In genomic region chr10:14839305-14839695, GRCh38 we compare ENCODE assay signal across 8 cellular contexts. TPM values are rescaled to one million over a fixed set of nuclear protein-coding genes. Genes with fewer than 3 reads are reported as not detected.
DNase-seq lines count a peak whose midpoint lies in the region; ATAC-seq, FAIRE-seq and TF ChIP-seq lines count a peak whose summit lies in the region.

No MANE protein-coding gene starts in this region.

- peaks cover 2% of the 10 kb centered on the region for H3K36me3 Mint-ChIP-seq in astrocyte (ENCODE audit: low read depth, unreplicated experiment)

- WGBS in right lobe of liver (ENCODE audit: insufficient coverage, low coverage, low lambda C conversion rate, missing lambda C conversion rate) = 10% methylated on average over 14 of the region's 14 CpGs
- 14 to 18% methylated on average over 14 of the region's 14 CpGs for WGBS in upper lobe of left lung, 2 donors

- no peak for FAIRE-seq in astrocyte (lab: Jason Lieb, UNC)

- DNase-seq in HK-2 (ENCODE audit: unreplicated experiment) = peak; percentile 7
- no peak for DNase-seq in astrocyte (ENCODE audit: low read depth)
- no peak for DNase-seq in right lobe of liver
- DNase-seq in upper lobe of left lung = peak in 1 of 2 donors; percentile 22
- no peak for DNase-seq in globus pallidus (ENCODE audit: low spot score)
- DNase-seq in stimulated activated CD4-positive, alpha-beta T cell treated with anti-CD3 and anti-CD28 coated beads, Interleukin-4, amount 100 ng/mL, for 1 hour = no peak
- no peak for DNase-seq in G401 (ENCODE audit: low spot score)

- peaks cover 7% of the 10 kb centered on the region for H4K20me1 ChIP-seq in astrocyte (ENCODE audit: insufficient read depth, low read length)

- H3K27me3 Mint-ChIP-seq in astrocyte (ENCODE audit: low read depth, unreplicated experiment) = no peaks in the 10 kb centered on the region

- H3K4me2 ChIP-seq in astrocyte (ENCODE audit: low read length) = peak overlapping the region; percentile 92

- in situ Hi-C loops in G401 (cut with HindIII; ENCODE audit: low sequenced_read_pairs) = no loop called here

- peak overlapping the region; percentile 89 for H3K27ac Mint-ChIP-seq in astrocyte (ENCODE audit: unreplicated experiment)

- H3K9me3 ChIP-seq in astrocyte (ENCODE audit: insufficient read depth, low read depth, low read length) (no peaks in the 10 kb centered on the region), right lobe of liver (no peaks in the 10 kb centered on the region), upper lobe of left lung (no peaks in the 10 kb centered on the region)

- H3K4me3 Mint-ChIP-seq in astrocyte (ENCODE audit: unreplicated experiment) = peak overlapping the region; percentile 98

- no peaks in the 10 kb centered on the region for H3K9me3 Mint-ChIP-seq in astrocyte (ENCODE audit: unreplicated experiment)

- H3K27ac ChIP-seq in 22Rv1 (peak overlapping the region; percentile 74), astrocyte (ENCODE audit: low read depth, low read length) (peak overlapping the region; percentile 97), right lobe of liver (peak overlapping the region; percentile 80 to 88 (median 82)), upper lobe of left lung (peak overlapping the region; percentile 94 to 97 (median 96))

- ATAC-seq in right lobe of liver (no peak), upper lobe of left lung (ENCODE audit: low FRiP score in 2 of 2) (no peak)

- peak overlapping the region; percentile 96 for H2AFZ ChIP-seq in astrocyte (ENCODE audit: low read depth, low read length)

- H3K27me3 ChIP-seq in astrocyte (ENCODE audit: insufficient read depth, low read length) (no peaks in the 10 kb centered on the region), right lobe of liver (no peaks in the 10 kb centered on the region), upper lobe of left lung (no peaks in the 10 kb centered on the region)

- H3K79me2 ChIP-seq in astrocyte (ENCODE audit: insufficient read depth, low read length) = peaks cover 36% of the 10 kb centered on the region

- H3K9ac ChIP-seq in astrocyte (ENCODE audit: low read length) = peak overlapping the region; percentile 99

- TF ChIP-seq CTCF in 22Rv1 (IDR thresholded peaks at IDR 0.05) (no peak), astrocyte (IDR thresholded peaks at IDR 0.05; ENCODE audit: insufficient read depth, low read depth, low read length) (no peak), right lobe of liver (IDR thresholded peaks at IDR 0.05) (no peak), upper lobe of left lung (IDR thresholded peaks at IDR 0.05) (no peak)

- intact Hi-C loops in right lobe of liver (cut with DNase I) = no loop called here

- peaks cover 8% of the 10 kb centered on the region for H3K4me1 ChIP-seq in astrocyte (ENCODE audit: insufficient read depth, low read length)
- peaks cover 0 to 10% (median 4%) of the 10 kb centered on the region in 4 donors for H3K4me1 ChIP-seq in right lobe of liver
- peaks cover 15 to 19% (median 18%) of the 10 kb centered on the region in 4 donors for H3K4me1 ChIP-seq in upper lobe of left lung

- TF ChIP-seq POLR2A in right lobe of liver (IDR thresholded peaks at IDR 0.05) (no peak), upper lobe of left lung (IDR thresholded peaks at IDR 0.05) (no peak)

- H3K4me1 Mint-ChIP-seq in astrocyte (ENCODE audit: low read depth, unreplicated experiment) = peaks cover 2% of the 10 kb centered on the region

- H3K36me3 ChIP-seq in astrocyte (ENCODE audit: insufficient read depth, low read length) (peaks cover 31% of the 10 kb centered on the region), right lobe of liver (peaks cover 0 to 29% (median 3%) of the 10 kb centered on the region in 4 donors), upper lobe of left lung (peaks cover 5 to 43% (median 27%) of the 10 kb centered on the region in 4 donors)

- TF ChIP-seq EP300 in upper lobe of left lung (IDR thresholded peaks at IDR 0.05) = no peak

- H3K4me3 ChIP-seq in astrocyte (ENCODE audit: insufficient read depth, low read depth, low read length) = peak overlapping the region; percentile 94
- peak overlapping the region; percentile 91 to 97 (median 91) for H3K4me3 ChIP-seq in right lobe of liver
- H3K4me3 ChIP-seq in upper lobe of left lung = peak overlapping the region; percentile 86 to 97 (median 96)

RNA-seq across cellular contexts. Expression of gene HSPA14, which starts 1.2 kb away (rescaled TPM):
- total RNA-seq in astrocyte = 12.8 and 13.3 TPM in 2 replicates
- total RNA-seq in right lobe of liver = 1 to 10 TPM; 2.7 to 8.6 (median 4.9) TPM
- 10 to 100 TPM in 2 of 6 donors, 1 to 10 TPM in 4; 4.3 to 14.7 (median 9.4) TPM for total RNA-seq in upper lobe of left lung
- total RNA-seq in G401 (2014; rRNA removed; shearing (Covaris generic)) = 52.3 and 63.7 TPM in 2 replicates

RNA-seq across cellular contexts. Expression of gene MSANTD7, which starts 1.2 kb away (rescaled TPM):
- 15.1 and 16.0 TPM in 2 replicates for total RNA-seq in astrocyte
- total RNA-seq in right lobe of liver = 1 to 10 TPM; 2.2 to 6.0 (median 3.2) TPM
- 10 to 100 TPM in 1 of 6 donors, 1 to 10 TPM in 5; 5.9 to 13.9 (median 7.5) TPM for total RNA-seq in upper lobe of left lung
- 29.2 and 34.5 TPM in 2 replicates for total RNA-seq in G401 (2014; rRNA removed; shearing (Covaris generic))

RNA-seq across cellular contexts. Expression of gene CDNF, which starts 1.5 kb away (rescaled TPM):
- total RNA-seq in astrocyte = 1.4 and 2.0 TPM in 2 replicates
- total RNA-seq in right lobe of liver = 1 to 10 TPM in 5 of 6 experiments, under 1 TPM in 1; 0.93 to 4.5 (median 3.7) TPM
- total RNA-seq in upper lobe of left lung = 10 to 100 TPM in 1 of 6 donors, 1 to 10 TPM in 3, under 1 TPM in 2; 0.89 to 34.6 (median 1.7) TPM
- total RNA-seq in G401 (2014; rRNA removed; shearing (Covaris generic)) = 0.27 and 0.49 TPM in 2 replicates

RNA-seq across cellular contexts. Expression of gene SUV39H2, which starts 39.4 kb away (rescaled TPM):
- total RNA-seq in astrocyte (10.6 and 13.8 TPM in 2 replicates), right lobe of liver (1 to 10 TPM; 2.8 to 6.0 (median 4.1) TPM), upper lobe of left lung (1 to 10 TPM; 1.6 to 4.9 (median 3.7) TPM)
- 31.0 and 44.0 TPM in 2 replicates for total RNA-seq in G401 (2014; rRNA removed; shearing (Covaris generic))
